Comparison of ENCODE assay signal across 2 cellular contexts in genomic region chr20:59064214-59064722, GRCh38.
TF ChIP-seq lines count a peak whose summit lies in the region.

No MANE protein-coding gene starts in this region.

TF ChIP-seq in A549, 52 proteins besides CTCF, POLR2A, EP300 and RAD21 (continued from another document):
- TF ChIP-seq BHLHE40 (IDR thresholded peaks at IDR 0.05; ENCODE audit: low read depth, low read length): no peak
- no peak for TF ChIP-seq CHD2 (IDR thresholded peaks at IDR 0.05; ENCODE audit: low read length, partially characterized antibody)
- TF ChIP-seq CBX2 (IDR thresholded peaks at IDR 0.05; ENCODE audit: borderline replicate concordance, low read depth): no peak

TF ChIP-seq in HEK293, 187 proteins besides CTCF, POLR2A, EP300 and RAD21 (continued from another document and continues in another):
- TF ChIP-seq, protein P1, sequence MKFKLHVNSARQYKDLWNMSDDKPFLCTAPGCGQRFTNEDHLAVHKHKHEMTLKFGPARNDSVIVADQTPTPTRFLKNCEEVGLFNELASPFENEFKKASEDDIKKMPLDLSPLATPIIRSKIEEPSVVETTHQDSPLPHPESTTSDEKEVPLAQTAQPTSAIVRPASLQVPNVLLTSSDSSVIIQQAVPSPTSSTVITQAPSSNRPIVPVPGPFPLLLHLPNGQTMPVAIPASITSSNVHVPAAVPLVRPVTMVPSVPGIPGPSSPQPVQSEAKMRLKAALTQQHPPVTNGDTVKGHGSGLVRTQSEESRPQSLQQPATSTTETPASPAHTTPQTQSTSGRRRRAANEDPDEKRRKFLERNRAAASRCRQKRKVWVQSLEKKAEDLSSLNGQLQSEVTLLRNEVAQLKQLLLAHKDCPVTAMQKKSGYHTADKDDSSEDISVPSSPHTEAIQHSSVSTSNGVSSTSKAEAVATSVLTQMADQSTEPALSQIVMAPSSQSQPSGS (tag by site-specific recombination; IDR thresholded peaks at IDR 0.05; ENCODE audit: low read depth): no peak
- TF ChIP-seq ZNF366 (tag by site-specific recombination; conservative IDR thresholded peaks at IDR 0.05): peak; percentile 67
- TF ChIP-seq ZNF138 (tag by site-specific recombination; IDR thresholded peaks at IDR 0.05; ENCODE audit: borderline replicate concordance): no peak
- TF ChIP-seq, protein P2, sequence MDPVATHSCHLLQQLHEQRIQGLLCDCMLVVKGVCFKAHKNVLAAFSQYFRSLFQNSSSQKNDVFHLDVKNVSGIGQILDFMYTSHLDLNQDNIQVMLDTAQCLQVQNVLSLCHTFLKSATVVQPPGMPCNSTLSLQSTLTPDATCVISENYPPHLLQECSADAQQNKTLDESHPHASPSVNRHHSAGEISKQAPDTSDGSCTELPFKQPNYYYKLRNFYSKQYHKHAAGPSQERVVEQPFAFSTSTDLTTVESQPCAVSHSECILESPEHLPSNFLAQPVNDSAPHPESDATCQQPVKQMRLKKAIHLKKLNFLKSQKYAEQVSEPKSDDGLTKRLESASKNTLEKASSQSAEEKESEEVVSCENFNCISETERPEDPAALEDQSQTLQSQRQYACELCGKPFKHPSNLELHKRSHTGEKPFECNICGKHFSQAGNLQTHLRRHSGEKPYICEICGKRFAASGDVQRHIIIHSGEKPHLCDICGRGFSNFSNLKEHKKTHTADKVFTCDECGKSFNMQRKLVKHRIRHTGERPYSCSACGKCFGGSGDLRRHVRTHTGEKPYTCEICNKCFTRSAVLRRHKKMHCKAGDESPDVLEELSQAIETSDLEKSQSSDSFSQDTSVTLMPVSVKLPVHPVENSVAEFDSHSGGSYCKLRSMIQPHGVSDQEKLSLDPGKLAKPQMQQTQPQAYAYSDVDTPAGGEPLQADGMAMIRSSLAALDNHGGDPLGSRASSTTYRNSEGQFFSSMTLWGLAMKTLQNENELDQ (tag by site-specific recombination; IDR thresholded peaks at IDR 0.05; ENCODE audit: low read depth): no peak
- no peak for TF ChIP-seq ZNF169 (tag by site-specific recombination; IDR thresholded peaks at IDR 0.05)
- TF ChIP-seq, protein P3, sequence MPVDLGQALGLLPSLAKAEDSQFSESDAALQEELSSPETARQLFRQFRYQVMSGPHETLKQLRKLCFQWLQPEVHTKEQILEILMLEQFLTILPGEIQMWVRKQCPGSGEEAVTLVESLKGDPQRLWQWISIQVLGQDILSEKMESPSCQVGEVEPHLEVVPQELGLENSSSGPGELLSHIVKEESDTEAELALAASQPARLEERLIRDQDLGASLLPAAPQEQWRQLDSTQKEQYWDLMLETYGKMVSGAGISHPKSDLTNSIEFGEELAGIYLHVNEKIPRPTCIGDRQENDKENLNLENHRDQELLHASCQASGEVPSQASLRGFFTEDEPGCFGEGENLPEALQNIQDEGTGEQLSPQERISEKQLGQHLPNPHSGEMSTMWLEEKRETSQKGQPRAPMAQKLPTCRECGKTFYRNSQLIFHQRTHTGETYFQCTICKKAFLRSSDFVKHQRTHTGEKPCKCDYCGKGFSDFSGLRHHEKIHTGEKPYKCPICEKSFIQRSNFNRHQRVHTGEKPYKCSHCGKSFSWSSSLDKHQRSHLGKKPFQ (tag by site-specific recombination; IDR thresholded peaks at IDR 0.05): no peak
- TF ChIP-seq, protein P4, sequence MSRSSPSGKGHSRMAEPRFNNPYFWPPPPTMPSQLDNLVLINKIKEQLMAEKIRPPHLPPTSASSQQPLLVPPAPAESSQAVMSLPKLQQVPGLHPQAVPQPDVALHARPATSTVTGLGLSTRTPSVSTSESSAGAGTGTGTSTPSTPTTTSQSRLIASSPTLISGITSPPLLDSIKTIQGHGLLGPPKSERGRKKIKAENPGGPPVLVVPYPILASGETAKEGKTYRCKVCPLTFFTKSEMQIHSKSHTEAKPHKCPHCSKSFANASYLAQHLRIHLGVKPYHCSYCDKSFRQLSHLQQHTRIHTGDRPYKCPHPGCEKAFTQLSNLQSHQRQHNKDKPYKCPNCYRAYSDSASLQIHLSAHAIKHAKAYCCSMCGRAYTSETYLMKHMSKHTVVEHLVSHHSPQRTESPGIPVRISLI (tag by site-specific recombination; IDR thresholded peaks at IDR 0.05): no peak
- no peak for TF ChIP-seq ZNF174 (tag by site-specific recombination; IDR thresholded peaks at IDR 0.05)
- no peak for TF ChIP-seq ZNF580 (tag by site-specific recombination; IDR thresholded peaks at IDR 0.05)
- TF ChIP-seq ZNF830 (tag by site-specific recombination; IDR thresholded peaks at IDR 0.05; ENCODE audit: low read depth): no peak
- TF ChIP-seq ZNF701 (tag by site-specific recombination; IDR thresholded peaks at IDR 0.05): no peak
- TF ChIP-seq ZNF114 (tag by site-specific recombination; IDR thresholded peaks at IDR 0.05): no peak
- no peak for TF ChIP-seq SCRT1 (tag by site-specific recombination; IDR thresholded peaks at IDR 0.05; ENCODE audit: borderline replicate concordance)
- TF ChIP-seq ZNF658 (tag by site-specific recombination; IDR thresholded peaks at IDR 0.05): no peak
- TF ChIP-seq ZNF48 (tag by site-specific recombination; IDR thresholded peaks at IDR 0.05): no peak
- TF ChIP-seq, protein P5, sequence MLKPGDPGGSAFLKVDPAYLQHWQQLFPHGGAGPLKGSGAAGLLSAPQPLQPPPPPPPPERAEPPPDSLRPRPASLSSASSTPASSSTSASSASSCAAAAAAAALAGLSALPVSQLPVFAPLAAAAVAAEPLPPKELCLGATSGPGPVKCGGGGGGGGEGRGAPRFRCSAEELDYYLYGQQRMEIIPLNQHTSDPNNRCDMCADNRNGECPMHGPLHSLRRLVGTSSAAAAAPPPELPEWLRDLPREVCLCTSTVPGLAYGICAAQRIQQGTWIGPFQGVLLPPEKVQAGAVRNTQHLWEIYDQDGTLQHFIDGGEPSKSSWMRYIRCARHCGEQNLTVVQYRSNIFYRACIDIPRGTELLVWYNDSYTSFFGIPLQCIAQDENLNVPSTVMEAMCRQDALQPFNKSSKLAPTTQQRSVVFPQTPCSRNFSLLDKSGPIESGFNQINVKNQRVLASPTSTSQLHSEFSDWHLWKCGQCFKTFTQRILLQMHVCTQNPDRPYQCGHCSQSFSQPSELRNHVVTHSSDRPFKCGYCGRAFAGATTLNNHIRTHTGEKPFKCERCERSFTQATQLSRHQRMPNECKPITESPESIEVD (tag by site-specific recombination; IDR thresholded peaks at IDR 0.05): peak; percentile 79
- TF ChIP-seq MZF1 (tag by site-specific recombination; IDR thresholded peaks at IDR 0.05; ENCODE audit: borderline replicate concordance): no peak
- TF ChIP-seq ZNF155 (tag by site-specific recombination; IDR thresholded peaks at IDR 0.05): no peak
- TF ChIP-seq WT1 (tag by site-specific recombination; IDR thresholded peaks at IDR 0.05): peak; percentile 84
- no peak for TF ChIP-seq ZNF266 (tag by site-specific recombination; IDR thresholded peaks at IDR 0.05; ENCODE audit: low read depth)
- TF ChIP-seq KLF9 (tag by site-specific recombination; IDR thresholded peaks at IDR 0.05; ENCODE audit: low read depth): no peak
- peak; percentile 35; the same call in 1 of the 2 replicates for TF ChIP-seq FEZF1 (tag by site-specific recombination; IDR thresholded peaks at IDR 0.05)
- TF ChIP-seq YY1 (tag by site-specific recombination; IDR thresholded peaks at IDR 0.05): no peak
- no peak for TF ChIP-seq ZNF239 (tag by site-specific recombination; IDR thresholded peaks at IDR 0.05)
- TF ChIP-seq ZNF248 (tag by site-specific recombination; IDR thresholded peaks at IDR 0.05): no peak
- TF ChIP-seq ZNF747 (tag by site-specific recombination; IDR thresholded peaks at IDR 0.05): no peak
- peak; percentile 62; the same call in 1 of the 2 replicates for TF ChIP-seq BCL11A (tag by site-specific recombination; IDR thresholded peaks at IDR 0.05; ENCODE audit: low read depth)
- TF ChIP-seq ZNF324 (tag by site-specific recombination; IDR thresholded peaks at IDR 0.05): no peak
- 0 out of 2 replicates have a peak, but pooled peaks have one; percentile 9 for TF ChIP-seq KLF10 (tag by site-specific recombination; IDR thresholded peaks at IDR 0.05)
- no peak for TF ChIP-seq ZNF350 (tag by site-specific recombination; IDR thresholded peaks at IDR 0.05)
- TF ChIP-seq ZNF623 (tag by site-specific recombination; IDR thresholded peaks at IDR 0.05): no peak
- TF ChIP-seq ZNF571 (tag by site-specific recombination; IDR thresholded peaks at IDR 0.05): no peak
- TF ChIP-seq ZBTB1 (tag by site-specific recombination; IDR thresholded peaks at IDR 0.05): no peak
- TF ChIP-seq ZNF785 (tag by site-specific recombination; IDR thresholded peaks at IDR 0.05): no peak
- no peak for TF ChIP-seq ZNF274 (IDR thresholded peaks at IDR 0.05; ENCODE audit: low read length)
- no peak for TF ChIP-seq ZNF274 (tag by site-specific recombination; IDR thresholded peaks at IDR 0.05; ENCODE audit: borderline replicate concordance)
- TF ChIP-seq IKZF3 (tag by site-specific recombination; IDR thresholded peaks at IDR 0.05): peak; percentile 56
- TF ChIP-seq ZFP41 (tag by site-specific recombination; IDR thresholded peaks at IDR 0.05; ENCODE audit: borderline replicate concordance): no peak
- no peak for TF ChIP-seq ZNF610 (tag by site-specific recombination; IDR thresholded peaks at IDR 0.05; ENCODE audit: borderline replicate concordance)
- no peak for TF ChIP-seq ZBTB17 (tag by site-specific recombination; IDR thresholded peaks at IDR 0.05)
- no peak for TF ChIP-seq BCL11B (tag by site-specific recombination; IDR thresholded peaks at IDR 0.05; ENCODE audit: low read depth)
- TF ChIP-seq ZNF140 (tag by site-specific recombination; IDR thresholded peaks at IDR 0.05): no peak
- no peak for TF ChIP-seq ZNF311 (tag by site-specific recombination; IDR thresholded peaks at IDR 0.05; ENCODE audit: borderline replicate concordance)
- TF ChIP-seq ZFHX2 (tag by site-specific recombination; conservative IDR thresholded peaks at IDR 0.05): no peak
- no peak for TF ChIP-seq ZNF211 (tag by site-specific recombination; IDR thresholded peaks at IDR 0.05; ENCODE audit: low read depth)
- TF ChIP-seq ZNF501 (tag by site-specific recombination; IDR thresholded peaks at IDR 0.05): no peak
- no peak for TF ChIP-seq MYNN (tag by site-specific recombination; IDR thresholded peaks at IDR 0.05; ENCODE audit: borderline replicate concordance)
- TF ChIP-seq PRDM4 (tag by site-specific recombination; IDR thresholded peaks at IDR 0.05): no peak
- no peak for TF ChIP-seq HOXC10 (CRISPR knock-in tag; IDR thresholded peaks at IDR 0.05)
- no peak for TF ChIP-seq ZNF416 (tag by site-specific recombination; IDR thresholded peaks at IDR 0.05)
- TF ChIP-seq YY2 (tag by site-specific recombination; IDR thresholded peaks at IDR 0.05): no peak
- no peak for TF ChIP-seq ZNF670 (tag by site-specific recombination; IDR thresholded peaks at IDR 0.05; ENCODE audit: low read depth)
- 0 out of 2 replicates have a peak, but pooled peaks have one; percentile 37 for TF ChIP-seq TRIM28 (IDR thresholded peaks at IDR 0.05; ENCODE audit: borderline replicate concordance, low read length)
- TF ChIP-seq ZNF600 (tag by site-specific recombination; IDR thresholded peaks at IDR 0.05): no peak
- no peak for TF ChIP-seq ZBTB26 (tag by site-specific recombination; optimal IDR thresholded peaks at IDR 0.05)
- no peak for TF ChIP-seq ZNF391 (tag by site-specific recombination; IDR thresholded peaks at IDR 0.05; ENCODE audit: borderline replicate concordance, low read depth)
- no peak for TF ChIP-seq ZNF398 (tag by site-specific recombination; IDR thresholded peaks at IDR 0.05)
